1 cellular context compared by ENCODE assay signal in genomic region chr16:162271-162991, GRCh38.
A peak's percentile ranks its signal among the peaks of the same experiment; 100 is the strongest.
TF ChIP-seq lines count a peak whose summit lies in the region.

No MANE protein-coding gene starts in this region.

TF ChIP-seq in HepG2, 621 proteins besides CTCF, POLR2A, EP300 and RAD21 (continued from another document):
- peak; percentile 62; the same call in 1 of the 2 replicates for TF ChIP-seq HBP1 (CRISPR knock-in tag; IDR thresholded peaks at IDR 0.05; ENCODE audit: low read depth)
- no peak for TF ChIP-seq PHF8 (CRISPR knock-in tag; IDR thresholded peaks at IDR 0.05)
- no peak for TF ChIP-seq RBFOX2 (IDR thresholded peaks at IDR 0.05; ENCODE audit: low read depth, low read length)
- TF ChIP-seq ZNF574 (CRISPR knock-in tag; IDR thresholded peaks at IDR 0.05) = no peak
- no peak for TF ChIP-seq ZNF30 (CRISPR knock-in tag; IDR thresholded peaks at IDR 0.05)
- no peak for TF ChIP-seq PBX3 (CRISPR knock-in tag; IDR thresholded peaks at IDR 0.05; ENCODE audit: borderline replicate concordance)
- no peak for TF ChIP-seq ZNF367 (CRISPR knock-in tag; IDR thresholded peaks at IDR 0.05; ENCODE audit: borderline replicate concordance)
- TF ChIP-seq MXI1 (IDR thresholded peaks at IDR 0.05; ENCODE audit: borderline replicate concordance, low read depth, low read length) = peak; percentile 82; the same call in 1 of the 3 replicates
- TF ChIP-seq MEF2D (CRISPR knock-in tag; IDR thresholded peaks at IDR 0.05) = 0 out of 2 replicates have a peak, but pooled peaks have one; percentile 27
- TF ChIP-seq TFAP4 (IDR thresholded peaks at IDR 0.05; ENCODE audit: borderline replicate concordance, low read depth) = peak; percentile 46; the same call in 1 of the 2 replicates
- TF ChIP-seq ZNF839 (CRISPR knock-in tag; IDR thresholded peaks at IDR 0.05; ENCODE audit: borderline replicate concordance) = no peak
- no peak for TF ChIP-seq SMARCE1 (IDR thresholded peaks at IDR 0.05; ENCODE audit: borderline replicate concordance)
- TF ChIP-seq STAG1 (CRISPR knock-in tag; IDR thresholded peaks at IDR 0.05) = no peak
- no peak for TF ChIP-seq ZNF501 (CRISPR knock-in tag; IDR thresholded peaks at IDR 0.05)
- TF ChIP-seq HOMEZ (CRISPR knock-in tag; IDR thresholded peaks at IDR 0.05; ENCODE audit: low read depth) = no peak
- no peak for TF ChIP-seq NFYC (CRISPR knock-in tag; IDR thresholded peaks at IDR 0.05)
- no peak for TF ChIP-seq ATAD3A (CRISPR knock-in tag; IDR thresholded peaks at IDR 0.05)
- peak; percentile 32 for TF ChIP-seq USF2 (IDR thresholded peaks at IDR 0.05; ENCODE audit: low read depth, low read length)
- TF ChIP-seq USF2 (CRISPR knock-in tag; IDR thresholded peaks at IDR 0.05; ENCODE audit: borderline replicate concordance) = peak; percentile 56; the same call in 1 of the 2 replicates
- peak; percentile 89 for TF ChIP-seq NR2C2 (CRISPR knock-in tag; IDR thresholded peaks at IDR 0.05; ENCODE audit: borderline replicate concordance)
- no peak for TF ChIP-seq ZNF749 (CRISPR knock-in tag; IDR thresholded peaks at IDR 0.05; ENCODE audit: borderline replicate concordance)
- TF ChIP-seq UBTF (CRISPR knock-in tag; IDR thresholded peaks at IDR 0.05) = no peak
- peak; percentile 82; the same call in 1 of the 2 replicates for TF ChIP-seq ZSCAN25 (CRISPR knock-in tag; IDR thresholded peaks at IDR 0.05)
- TF ChIP-seq ZBTB8A (CRISPR knock-in tag; IDR thresholded peaks at IDR 0.05; ENCODE audit: borderline replicate concordance, low read depth) = no peak
- no peak for TF ChIP-seq ZNF678 (CRISPR knock-in tag; IDR thresholded peaks at IDR 0.05)
- TF ChIP-seq ZNF44 (CRISPR knock-in tag; IDR thresholded peaks at IDR 0.05) = no peak
- no peak for TF ChIP-seq REL (CRISPR knock-in tag; conservative IDR thresholded peaks at IDR 0.05)
- TF ChIP-seq NR2F1 (CRISPR knock-in tag; IDR thresholded peaks at IDR 0.05) = peak; percentile 78 to 94
- TF ChIP-seq FOXM1 (CRISPR knock-in tag; IDR thresholded peaks at IDR 0.05) = no peak
- 0 out of 2 replicates have a peak, but pooled peaks have one; percentile 15 for TF ChIP-seq ZMYM3 (CRISPR knock-in tag; IDR thresholded peaks at IDR 0.05)
- TF ChIP-seq ZSCAN29 (CRISPR knock-in tag; conservative IDR thresholded peaks at IDR 0.05) = no peak
- no peak for TF ChIP-seq FOXO4 (CRISPR knock-in tag; conservative IDR thresholded peaks at IDR 0.05)
- no peak for TF ChIP-seq SYNCRIP (IDR thresholded peaks at IDR 0.05; ENCODE audit: insufficient read depth, low read depth, low read length)
- no peak for TF ChIP-seq KLF16 (CRISPR knock-in tag; IDR thresholded peaks at IDR 0.05)
- no peak for TF ChIP-seq MZF1 (CRISPR knock-in tag; IDR thresholded peaks at IDR 0.05; ENCODE audit: borderline replicate concordance)
- TF ChIP-seq ZMAT3 (CRISPR knock-in tag; conservative IDR thresholded peaks at IDR 0.05) = 0 out of 2 replicates have a peak, but pooled peaks have one; percentile 48
- TF ChIP-seq PAWR (CRISPR knock-in tag; IDR thresholded peaks at IDR 0.05; ENCODE audit: borderline replicate concordance) = no peak
- TF ChIP-seq NCOA2 (CRISPR knock-in tag; IDR thresholded peaks at IDR 0.05) = 0 out of 2 replicates have a peak, but pooled peaks have one; percentile 8
- no peak for TF ChIP-seq ZSCAN22 (CRISPR knock-in tag; IDR thresholded peaks at IDR 0.05)
- TF ChIP-seq LRRFIP1 (CRISPR knock-in tag; conservative IDR thresholded peaks at IDR 0.05) = no peak
- TF ChIP-seq HIVEP1 (CRISPR knock-in tag; IDR thresholded peaks at IDR 0.05) = 0 out of 2 replicates have a peak, but pooled peaks have one; percentile 28
- no peak for TF ChIP-seq NFYB (CRISPR knock-in tag; IDR thresholded peaks at IDR 0.05)
- no peak for TF ChIP-seq ZNF772 (CRISPR knock-in tag; IDR thresholded peaks at IDR 0.05)
- no peak for TF ChIP-seq ZNF354B (CRISPR knock-in tag; IDR thresholded peaks at IDR 0.05)
